Comparison of ENCODE assay signal across 8 cellular contexts in genomic region chr5:177301503-177302165, GRCh38. TPM values are rescaled to one million over a fixed set of nuclear protein-coding genes. Genes with fewer than 3 reads are reported as not detected.
DNase-seq lines count a peak whose midpoint lies in the region; ATAC-seq, FAIRE-seq and TF ChIP-seq lines count a peak whose summit lies in the region.

No MANE protein-coding gene starts in this region.

- H3K36me3 ChIP-seq in colonic mucosa (peaks cover 6% of the 10 kb centered on the region), pancreas (peaks cover 0 to 5% (median 3%) of the 10 kb centered on the region in 3 donors)

- no peak for FAIRE-seq in pancreas (lab: Jason Lieb, UNC)

- H3K4me3 ChIP-seq in colonic mucosa (peak overlapping the region; percentile 95), pancreas (peak overlapping the region in 1 of 4 donors; percentile 81)

- H3K27me3 ChIP-seq in colonic mucosa (no peaks in the 10 kb centered on the region), pancreas (no peaks in the 10 kb centered on the region)

- H3K9me3 ChIP-seq in colonic mucosa (no peaks in the 10 kb centered on the region), pancreas (no peaks in the 10 kb centered on the region)

- ATAC-seq in pancreas (peak; percentile 61 to 73 (median 66)), HG03432 (IDR thresholded peaks at IDR 0.05; ENCODE audit: unreplicated experiment) (no peak), HG03175 (IDR thresholded peaks at IDR 0.05; ENCODE audit: unreplicated experiment) (no peak)

- H3K4me1 ChIP-seq in colonic mucosa (peaks cover 36% of the 10 kb centered on the region), pancreas (peaks cover 27 to 43% (median 30%) of the 10 kb centered on the region in 3 donors)

- H3K27ac ChIP-seq in colonic mucosa (peak overlapping the region; percentile 89), pancreas (peak overlapping the region; percentile 85 to 89 (median 86))

- TF ChIP-seq CTCF in colonic mucosa (IDR thresholded peaks at IDR 0.05) (no peak), pancreas (IDR thresholded peaks at IDR 0.05) (no peak)

- WGBS in pancreas, 2 donors: 25 to 31% methylated on average over 7 of the region's 7 CpGs

- intact Hi-C loops in colonic mucosa (cut with DNase I): no loop called here
- intact Hi-C loops in pancreas (cut with DNase I): loop anchor here in 1 of 3 donors (10.0 kb wide), 1 partner anchor 187 kb away; no protein-coding TSS in a partner anchor

- DNase-seq in ELF-1 (ENCODE audit: low read depth, low spot score) (peak; percentile 68), NCI-H2081 (lab: John Stamatoyannopoulos, UW) (peak; percentile 70 to 88), colonic mucosa (peak; percentile 93), pancreas (peak; percentile 88 to 97 (median 94)), NCI-H82 (lab: John Stamatoyannopoulos, UW) (no peak)
- DNase-seq in activated CD4-positive, CD25-positive, alpha-beta regulatory T cell (lab: John Stamatoyannopoulos, UW): no peak

- H3K9ac ChIP-seq in colonic mucosa (ENCODE audit: low read depth in 2 of 2, low read length in 2 of 2): peak overlapping the region in 1 of 2 donors; percentile 90

RNA-seq across cellular contexts. Expression of gene RAB24, which starts 1.9 kb away (rescaled TPM):
- total RNA-seq in colonic mucosa (10 to 100 TPM; 32.9 to 39.5 TPM), pancreas (10 to 100 TPM; 34.5 to 43.1 (median 37.7) TPM)
- 100 to 1,000 TPM; 125 to 160 TPM for polyA plus RNA-seq in pancreas

RNA-seq across cellular contexts. Expression of gene PRELID1, which starts 2.0 kb away (rescaled TPM):
- 100 to 1,000 TPM; 245 to 396 TPM for total RNA-seq in colonic mucosa
- total RNA-seq in pancreas: 100 to 1,000 TPM in 4 of 6 donors, 10 to 100 TPM in 2; 77.8 to 153 (median 127) TPM
- 100 to 1,000 TPM in 1 of 2 donors, 10 to 100 TPM in 1; 98.6 to 134 TPM for polyA plus RNA-seq in pancreas

RNA-seq across cellular contexts. Expression of gene MXD3, which starts 10.1 kb away (rescaled TPM):
- total RNA-seq in colonic mucosa: 10 to 100 TPM in 1 of 2 donors, 1 to 10 TPM in 1; 9.3 to 36.4 TPM
- total RNA-seq in pancreas: 1 to 10 TPM; 3.0 to 7.1 (median 5.4) TPM
- polyA plus RNA-seq in pancreas: 10 to 100 TPM; 34.2 to 55.0 TPM

RNA-seq across cellular contexts. Expression of gene LMAN2, which starts 49.8 kb away (rescaled TPM):
- total RNA-seq in colonic mucosa (100 to 1,000 TPM; 137 to 185 TPM), pancreas (100 to 1,000 TPM in 2 of 6 donors, 10 to 100 TPM in 4; 71.1 to 128 (median 92.6) TPM)
- polyA plus RNA-seq in pancreas: 100 to 1,000 TPM in 1 of 2 donors, 10 to 100 TPM in 1; 80.7 to 110 TPM

RNA-seq across cellular contexts. Expression of gene RGS14, which starts 56.1 kb away (rescaled TPM):
- total RNA-seq in colonic mucosa (10 to 100 TPM in 1 of 2 donors, 1 to 10 TPM in 1; 9.1 to 10.1 TPM), pancreas (10 to 100 TPM in 4 of 6 donors, 1 to 10 TPM in 2; 7.0 to 15.7 (median 11.3) TPM)
- 10 to 100 TPM; 24.7 to 30.9 TPM for polyA plus RNA-seq in pancreas

Comparison
In these comparisons a context has a peak if more than half of its experiments do, and no peak if none do; other contexts are left out.
1. DNase-seq: peak in ELF-1 (single experiment), NCI-H2081 (2 of 2), colonic mucosa (single experiment) and pancreas (6 of 6); none in activated CD4-positive, CD25-positive, alpha-beta regulatory T cell (0 of 4) and NCI-H82 (single experiment).
2. ATAC-seq: peak in pancreas (4 of 4); none in HG03432 (single experiment) and HG03175 (single experiment).